ENCODE assay signal across 16 cellular contexts in genomic region chr19:8457802-8458201, GRCh38. TPM values are rescaled to one million over a fixed set of nuclear protein-coding genes. Genes with fewer than 3 reads are reported as not detected.
DNase-seq lines count a peak whose midpoint lies in the region; ATAC-seq and TF ChIP-seq lines count a peak whose summit lies in the region.
"Had no signal": no experiment of that assay in that cellular context is flagged by ENCODE, and none has a peak within 500 bp of the region (broad histone marks: within the 10 kb centered on the region; RNA-seq: fewer than 3 reads in every experiment).

No MANE protein-coding gene starts in this region.

- peak overlapping the region; percentile 23 for H3K4me3 Mint-ChIP-seq in natural killer cell treated with Interleukin-12 subunit alpha and Interleukin-12 subunit beta and Interleukin-15 and Interleukin-18, amount 100 ng/mL, for 72 hours
- no peak overlapping the region for H3K4me3 Mint-ChIP-seq in natural killer cell
- H3K4me3 Mint-ChIP-seq in WTC11: no peak overlapping the region
- H3K4me3 Mint-ChIP-seq in naive thymus-derived CD4-positive, alpha-beta T cell: no peak overlapping the region

- H3K27ac Mint-ChIP-seq in natural killer cell treated with Interleukin-12 subunit alpha and Interleukin-12 subunit beta and Interleukin-15 and Interleukin-18, amount 100 ng/mL, for 72 hours: peak overlapping the region; percentile 19 to 31
- H3K27ac Mint-ChIP-seq in natural killer cell (no peak overlapping the region), WTC11 (peak overlapping the region; percentile 94; the same call in 1 of the 2 replicates)
- H3K27ac Mint-ChIP-seq in naive thymus-derived CD4-positive, alpha-beta T cell: peak overlapping the region in 2 of 9 donors; percentile 1 to 18

- POLR2A ChIA-PET in WTC11 (lab: Charles Lee): interaction anchor here (0.6 kb wide), 1 partner anchor 28 kb away, joined by 4 read pairs; no protein-coding TSS in a partner anchor
- POLR2A ChIA-PET in naive thymus-derived CD4-positive, alpha-beta T cell (lab: Charles Lee): interaction anchor here (0.6 to 1.1 kb wide), 3 partner anchors 10 to 16 kb away, joined by 3 to 10 read pairs (median 6); no protein-coding TSS in a partner anchor

- peak in 1 of 2 donors; percentile 58 for ATAC-seq in natural killer cell treated with Interleukin-12 subunit alpha and Interleukin-12 subunit beta and Interleukin-15 and Interleukin-18, amount 100 ng/mL, for 72 hours
- ATAC-seq in natural killer cell (no peak), WTC11 (no peak), upper lobe of left lung (ENCODE audit: low FRiP score in 2 of 2) (no peak), HG03521 (IDR thresholded peaks at IDR 0.05; ENCODE audit: unreplicated experiment) (no peak)
- ATAC-seq in naive thymus-derived CD4-positive, alpha-beta T cell: no peak

- H3K36me3 ChIP-seq in naive thymus-derived CD4-positive, alpha-beta T cell (ENCODE audit: control insufficient read depth in 2 of 3, insufficient read depth in 3 of 3, low read length in 3 of 3): peaks cover 13 to 81% (median 27%) of the 10 kb centered on the region in 3 experiments
- H3K36me3 ChIP-seq in upper lobe of left lung: peaks cover 0 to 36% (median 14%) of the 10 kb centered on the region in 4 donors

- H3K27ac ChIP-seq in naive thymus-derived CD4-positive, alpha-beta T cell (ENCODE audit: low read depth, low read length): peak overlapping the region; percentile 11
- H3K27ac ChIP-seq in upper lobe of left lung: peak overlapping the region; percentile 17 to 60 (median 41)
- H3K27ac ChIP-seq: BLaER1 had no signal

- H3K36me3 Mint-ChIP-seq in natural killer cell treated with Interleukin-12 subunit alpha and Interleukin-12 subunit beta and Interleukin-15 and Interleukin-18, amount 100 ng/mL, for 72 hours: peaks cover 17% of the 10 kb centered on the region
- no peaks in the 10 kb centered on the region for H3K36me3 Mint-ChIP-seq in natural killer cell
- H3K36me3 Mint-ChIP-seq in WTC11: peaks cover 41% of the 10 kb centered on the region
- peaks cover 0 to 35% (median 12%) of the 10 kb centered on the region in 5 donors for H3K36me3 Mint-ChIP-seq in naive thymus-derived CD4-positive, alpha-beta T cell

- no peaks in the 10 kb centered on the region for H3K9me3 ChIP-seq in naive thymus-derived CD4-positive, alpha-beta T cell (ENCODE audit: control insufficient read depth in 2 of 3, low read length in 3 of 3)
- H3K9me3 ChIP-seq in upper lobe of left lung: no peaks in the 10 kb centered on the region
- H3K9me3 ChIP-seq: BLaER1, pancreas, thyroid gland had no signal

- CTCF ChIA-PET in WTC11 (lab: Charles Lee): interaction anchor here (1.2 to 2.9 kb wide), 4 partner anchors 44 to 123 kb away, joined by 3 to 17 read pairs (median 6); partner anchors contain the start of gene MARCHF2
- CTCF ChIA-PET in naive thymus-derived CD4-positive, alpha-beta T cell (lab: Charles Lee): interaction anchor here (0.6 kb wide), 1 partner anchor 105 kb away, joined by 4 read pairs; no protein-coding TSS in a partner anchor

- H3K9me3 Mint-ChIP-seq in natural killer cell treated with Interleukin-12 subunit alpha and Interleukin-12 subunit beta and Interleukin-15 and Interleukin-18, amount 100 ng/mL, for 72 hours: no peaks in the 10 kb centered on the region
- H3K9me3 Mint-ChIP-seq in natural killer cell (no peaks in the 10 kb centered on the region), WTC11 (no peaks in the 10 kb centered on the region)
- H3K9me3 Mint-ChIP-seq in naive thymus-derived CD4-positive, alpha-beta T cell: no peaks in the 10 kb centered on the region

- 72 to 74% methylated on average over 2 of the region's 2 CpGs for WGBS in upper lobe of left lung, 2 donors

- TF ChIP-seq POLR2A in upper lobe of left lung (IDR thresholded peaks at IDR 0.05): no peak

- no peaks in the 10 kb centered on the region for H3K27me3 ChIP-seq in naive thymus-derived CD4-positive, alpha-beta T cell (ENCODE audit: control insufficient read depth in 2 of 2, insufficient read depth in 2 of 2, low read length in 2 of 2)
- no peaks in the 10 kb centered on the region for H3K27me3 ChIP-seq in upper lobe of left lung
- H3K27me3 ChIP-seq: BLaER1, pancreas, thyroid gland had no signal

- intact Hi-C loops in natural killer cell (cut with micrococcal nuclease): no loop called here
- intact Hi-C loops in naive thymus-derived CD4-positive, alpha-beta T cell (cut with micrococcal nuclease): no loop called here

- DNase-seq in natural killer cell treated with Interleukin-12 subunit alpha and Interleukin-12 subunit beta and Interleukin-15 and Interleukin-18, amount 100 ng/mL, for 72 hours (ENCODE audit: low spot score): no peak
- DNase-seq in natural killer cell (no peak), WTC11 (ENCODE audit: low spot score) (no peak), upper lobe of left lung (no peak), NCI-H226 (no peak), NCI-H526 treated with DMSO at 0.1 percent for 48 hours (lab: John Stamatoyannopoulos, UW) (no peak)
- DNase-seq in naive thymus-derived CD4-positive, alpha-beta T cell: no peak
- DNase-seq: amygdala, HCEC 1CT, NCI-H1105 treated with DMSO at 0.1 percent for 48 hours, pancreas, SIG-M5, T-helper 2 cell had no signal

- H3K4me1 ChIP-seq in naive thymus-derived CD4-positive, alpha-beta T cell (ENCODE audit: control insufficient read depth in 2 of 2, insufficient read depth in 2 of 2, low read length in 2 of 2): peaks cover 12 to 22% of the 10 kb centered on the region in 2 donors
- peaks cover 70 to 83% (median 75%) of the 10 kb centered on the region in 4 donors for H3K4me1 ChIP-seq in upper lobe of left lung

- H3K4me1 Mint-ChIP-seq in natural killer cell treated with Interleukin-12 subunit alpha and Interleukin-12 subunit beta and Interleukin-15 and Interleukin-18, amount 100 ng/mL, for 72 hours (ENCODE audit: low read depth in 2 of 2): peaks cover 53 to 82% of the 10 kb centered on the region in 2 donors
- H3K4me1 Mint-ChIP-seq in natural killer cell: peaks cover 81 to 87% of the 10 kb centered on the region in 2 donors
- peaks cover 97% of the 10 kb centered on the region for H3K4me1 Mint-ChIP-seq in WTC11
- H3K4me1 Mint-ChIP-seq in naive thymus-derived CD4-positive, alpha-beta T cell: peaks cover 62 to 99% (median 97%) of the 10 kb centered on the region in 7 donors

- TF ChIP-seq CTCF in natural killer cell (IDR thresholded peaks at IDR 0.05): no peak
- no peak for TF ChIP-seq CTCF in WTC11 (IDR thresholded peaks at IDR 0.05)
- no peak for TF ChIP-seq CTCF in upper lobe of left lung (IDR thresholded peaks at IDR 0.05)

- H3K4me3 ChIP-seq in naive thymus-derived CD4-positive, alpha-beta T cell (ENCODE audit: low read length): no peak overlapping the region
- no peak overlapping the region for H3K4me3 ChIP-seq in upper lobe of left lung
- H3K4me3 ChIP-seq: BLaER1, pancreas, thyroid gland had no signal

- no peak for TF ChIP-seq EP300 in upper lobe of left lung (IDR thresholded peaks at IDR 0.05)

- no peaks in the 10 kb centered on the region for H3K27me3 Mint-ChIP-seq in natural killer cell treated with Interleukin-12 subunit alpha and Interleukin-12 subunit beta and Interleukin-15 and Interleukin-18, amount 100 ng/mL, for 72 hours
- H3K27me3 Mint-ChIP-seq in natural killer cell (ENCODE audit: low read depth in 2 of 2) (no peaks in the 10 kb centered on the region), WTC11 (ENCODE audit: low read depth) (no peaks in the 10 kb centered on the region)
- no peaks in the 10 kb centered on the region for H3K27me3 Mint-ChIP-seq in naive thymus-derived CD4-positive, alpha-beta T cell

TF ChIP-seq in WTC11, 78 proteins besides CTCF, POLR2A, EP300 and RAD21 (continues in another document):
- TF ChIP-seq RELA (CRISPR knock-in tag; IDR thresholded peaks at IDR 0.05; ENCODE audit: borderline replicate concordance) (no peak), TEAD1 (CRISPR knock-in tag; IDR thresholded peaks at IDR 0.05) (no peak), CDX4 (CRISPR knock-in tag; IDR thresholded peaks at IDR 0.05; ENCODE audit: borderline replicate concordance) (no peak)

RNA-seq across cellular contexts. Expression of gene HNRNPM, which starts 13.0 kb away (rescaled TPM):
- total RNA-seq in natural killer cell treated with Interleukin-12 subunit alpha and Interleukin-12 subunit beta and Interleukin-15 and Interleukin-18, amount 100 ng/mL, for 72 hours: 100 to 1,000 TPM; 259 to 373 TPM
- total RNA-seq in natural killer cell (100 to 1,000 TPM; 272 to 300 (median 299) TPM), WTC11 (2021) (309 to 416 TPM (median 343 TPM) in 3 replicates), upper lobe of left lung (100 to 1,000 TPM in 5 of 6 donors, 10 to 100 TPM in 1; 95.2 to 188 (median 149) TPM)
- total RNA-seq in naive thymus-derived CD4-positive, alpha-beta T cell: 100 to 1,000 TPM; 175 to 280 (median 272) TPM
- polyA plus RNA-seq in naive thymus-derived CD4-positive, alpha-beta T cell: 100 to 1,000 TPM; 210 to 378 TPM

RNA-seq across cellular contexts. Expression of gene PRAM1, which starts 44.6 kb away (rescaled TPM):
- 1 to 10 TPM; 1.5 to 2.0 TPM for total RNA-seq in natural killer cell treated with Interleukin-12 subunit alpha and Interleukin-12 subunit beta and Interleukin-15 and Interleukin-18, amount 100 ng/mL, for 72 hours
- 10 to 100 TPM in 1 of 3 donors, 1 to 10 TPM in 2; 7.7 to 17.5 (median 9.0) TPM for total RNA-seq in natural killer cell
- total RNA-seq in WTC11 (2021): 0.46 to 1.1 TPM (median 0.66 TPM) in 3 replicates
- 10 to 100 TPM in 2 of 5 experiments, 1 to 10 TPM in 3; 1.1 to 82.8 (median 3.9) TPM for total RNA-seq in naive thymus-derived CD4-positive, alpha-beta T cell
- polyA plus RNA-seq in naive thymus-derived CD4-positive, alpha-beta T cell: under 1 TPM; 0.12 to 0.34 TPM
- total RNA-seq in upper lobe of left lung: 10 to 100 TPM in 4 of 6 donors, 1 to 10 TPM in 2; 8.7 to 66.0 (median 36.4) TPM

RNA-seq across cellular contexts. Expression of gene MARCHF2, which starts 44.7 kb away (rescaled TPM):
- total RNA-seq in natural killer cell treated with Interleukin-12 subunit alpha and Interleukin-12 subunit beta and Interleukin-15 and Interleukin-18, amount 100 ng/mL, for 72 hours: 10 to 100 TPM; 13.7 to 17.0 TPM
- total RNA-seq in natural killer cell: 10 to 100 TPM; 32.4 to 42.3 (median 37.2) TPM
- total RNA-seq in WTC11 (2021): 20.2 to 30.4 TPM (median 27.5 TPM) in 3 replicates
- total RNA-seq in naive thymus-derived CD4-positive, alpha-beta T cell: 10 to 100 TPM; 18.0 to 42.1 (median 23.4) TPM
- 10 to 100 TPM; 23.2 to 41.4 TPM for polyA plus RNA-seq in naive thymus-derived CD4-positive, alpha-beta T cell
- 100 to 1,000 TPM in 3 of 6 donors, 10 to 100 TPM in 3; 72.2 to 266 (median 111) TPM for total RNA-seq in upper lobe of left lung

RNA-seq across cellular contexts. Expression of gene ZNF414, which starts 56.2 kb away (rescaled TPM):
- total RNA-seq in natural killer cell treated with Interleukin-12 subunit alpha and Interleukin-12 subunit beta and Interleukin-15 and Interleukin-18, amount 100 ng/mL, for 72 hours: 10 to 100 TPM; 15.5 to 16.8 TPM
- 10 to 100 TPM; 42.1 to 46.4 (median 42.3) TPM for total RNA-seq in natural killer cell
- total RNA-seq in WTC11 (2021): 38.2 to 47.4 TPM (median 46.1 TPM) in 3 replicates
- total RNA-seq in naive thymus-derived CD4-positive, alpha-beta T cell: 10 to 100 TPM; 36.0 to 69.2 (median 60.8) TPM
- 10 to 100 TPM; 20.2 to 25.4 TPM for polyA plus RNA-seq in naive thymus-derived CD4-positive, alpha-beta T cell
- 10 to 100 TPM; 10.5 to 39.8 (median 25.4) TPM for total RNA-seq in upper lobe of left lung

Comparison
In these comparisons a context has a peak if more than half of its experiments do, and no peak if none do; other contexts are left out.
1. H3K27ac Mint-ChIP-seq: peak in natural killer cell treated with Interleukin-12 subunit alpha and Interleukin-12 subunit beta and Interleukin-15 and Interleukin-18, amount 100 ng/mL, for 72 hours (2 of 2) and WTC11 (single experiment); none in natural killer cell (0 of 2).